ENCODE assay signal across 29 cellular contexts in genomic region chr2:139439100-139439499, GRCh38.
"Had no signal": no experiment of that assay in that cellular context is flagged by ENCODE, and none has a peak within 500 bp of the region (broad histone marks: within the 10 kb centered on the region; RNA-seq: fewer than 3 reads in every experiment).

No MANE protein-coding gene starts in this region.

- H3K9ac ChIP-seq: KMS-11 had no signal

- H3K4me3 ChIP-seq: SJCRH30, SK-N-MC had no signal

- DNase-seq: activated CD4-positive, alpha-beta T cell treated with anti-CD3 and anti-CD28 coated beads, Interleukin-2, amount 10 ng/mL, durations not matched to agents 24 days and 14 days; activated CD4-positive, alpha-beta T cell treated with anti-CD3 and anti-CD28 coated beads, Interleukin-2, amount 50 U/mL, for 4 hours; activated CD8-positive, alpha-beta T cell treated with anti-CD3 and anti-CD28 coated beads for 36 hours; activated effector memory CD4-positive, alpha-beta T cell treated with anti-CD3 and anti-CD28 coated beads, Interleukin-2, amount 50 U/mL, for 16 hours; activated naive CD4-positive, alpha-beta T cell; activated naive CD4-positive, alpha-beta T cell treated with anti-CD3 and anti-CD28 coated beads, Interleukin-2, amount 50 U/mL, for 16 hours; activated naive CD8-positive, alpha-beta T cell treated with anti-CD3 and anti-CD28 coated beads for 36 hours; activated T-cell treated with anti-CD3 and anti-CD28 coated beads, Interleukin-2, amount 50 U/mL, for 1 hour; activated T-cell treated with anti-CD3 and anti-CD28 coated beads, Interleukin-2, amount 50 U/mL, for 72 hours; amniotic stem cell; aorta; caudate nucleus; MM.1S; MV-4-11; NCI-H1092; NCI-H1436 treated with DMSO at 0.1 percent for 48 hours; NCI-H187; NCI-H2029 treated with DMSO at 0.1 percent for 48 hours; NCI-H2107; NCI-H226; NCI-H446 treated with DMSO at 0.1 percent for 48 hours; NCI-H524 treated with DMSO at 0.1 percent for 48 hours; SJCRH30; T1000 had no signal

- H3K27ac ChIP-seq: KMS-11, SJCRH30, SK-N-MC had no signal

- H3K36me3 ChIP-seq: SJCRH30 had no signal

- H3K27me3 ChIP-seq: SJCRH30 had no signal

- ATAC-seq: activated CD8-positive, alpha-beta T cell treated with anti-CD3 and anti-CD28 coated beads for 36 hours; activated T-cell treated with anti-CD3 and anti-CD28 coated beads, Interleukin-2, amount 50 U/mL, for 72 hours; activated T-helper 17 cell treated with anti-CD3 and anti-CD28 coated beads, Interleukin-2, amount 50 U/mL, for 72 hours; Panc1 had no signal

- H3K4me1 ChIP-seq: SJCRH30 had no signal

- FAIRE-seq: TTC549 had no signal

- H3K9me3 ChIP-seq: SJCRH30 had no signal
